1 cellular context compared by ENCODE assay signal in genomic region chr7:1818581-1819200, GRCh38.
A peak's percentile ranks its signal among the peaks of the same experiment; 100 is the strongest.
TF ChIP-seq lines count a peak whose summit lies in the region.

No MANE protein-coding gene starts in this region.

TF ChIP-seq in HepG2, 621 proteins besides CTCF, POLR2A, EP300 and RAD21:
- TF ChIP-seq HOXA7 (CRISPR knock-in tag; IDR thresholded peaks at IDR 0.05) (no peak), SNAPC2 (CRISPR knock-in tag; IDR thresholded peaks at IDR 0.05) (no peak), TP53 (CRISPR knock-in tag; conservative IDR thresholded peaks at IDR 0.05) (no peak), ZBTB33 (CRISPR knock-in tag; IDR thresholded peaks at IDR 0.05) (peak; percentile 73)
TF ChIP-seq in HepG2: peak in this region for 1.
